Comparison of ENCODE assay signal across 8 cellular contexts in the genomic region with DNA sequence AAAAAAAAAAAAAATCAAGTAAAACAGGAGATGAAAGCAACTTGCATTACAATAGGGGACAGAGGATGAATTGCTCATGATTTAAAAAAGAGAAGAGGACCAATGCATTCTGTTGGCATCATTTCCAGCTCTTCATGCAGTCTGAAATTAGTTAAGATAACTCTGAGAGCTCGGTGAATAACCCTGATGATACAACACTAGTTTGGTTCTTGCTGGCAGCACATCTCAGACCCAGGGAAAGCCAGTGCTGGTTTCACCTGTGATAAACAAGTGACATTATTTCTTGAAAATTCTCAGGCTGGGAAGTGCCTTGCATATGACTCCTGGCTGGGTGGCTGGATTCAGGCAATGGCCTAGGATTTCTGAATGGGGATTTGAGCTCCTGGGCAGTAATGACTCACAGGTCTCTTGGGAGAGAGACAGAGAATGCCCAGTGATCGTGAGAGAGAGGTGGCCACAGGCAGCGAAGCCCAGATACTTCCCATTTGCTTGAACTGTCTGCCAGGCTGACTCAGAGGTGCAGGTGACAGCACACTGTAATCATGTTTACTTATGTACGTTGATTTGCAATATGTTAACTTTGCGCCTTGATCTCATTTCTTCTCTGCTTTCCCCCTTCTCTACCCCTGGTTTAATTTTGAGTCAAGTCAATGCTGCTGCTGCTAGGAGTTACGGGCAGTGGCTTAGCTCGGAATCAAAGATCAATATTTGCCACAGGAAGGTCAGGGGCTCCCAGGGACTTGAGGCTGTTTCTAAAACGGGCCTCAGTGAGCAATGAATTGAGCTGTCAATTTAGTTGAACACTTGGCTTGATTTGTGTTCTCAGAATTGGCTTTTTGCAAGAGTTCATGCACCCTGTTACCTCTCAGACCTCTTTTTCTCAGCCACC. TPM values are rescaled to one million over a fixed set of nuclear protein-coding genes. Genes with fewer than 3 reads are reported as not detected.
DNase-seq lines count a peak whose midpoint lies in the region; ATAC-seq and TF ChIP-seq lines count a peak whose summit lies in the region.

No MANE protein-coding gene starts in this region.

- BruUV-seq in Caco-2 (replicated peaks; lab: Mats Ljungman, UMichigan): no TSS peak

- CTCF ChIA-PET in Caco-2 (lab: Charles Lee): no interaction called here

- TF ChIP-seq CTCF in Caco-2 (IDR thresholded peaks at IDR 0.05; ENCODE audit: insufficient read depth in 1 of 2, low read depth in 1 of 2, low read length in 1 of 2, severe bottlenecking in 1 of 2, unreplicated experiment in 1 of 2) (no peak), chondrocyte (IDR thresholded peaks at IDR 0.05) (no peak)

- POLR2A ChIA-PET in Caco-2 (lab: Charles Lee): no interaction called here

- ATAC-seq in esophagus mucosa: peak; percentile 26
- peak; percentile 73 for ATAC-seq in stimulated activated memory B cell treated with anti-CD40 and anti-IgM and Interleukin-4, amounts not matched to agents 10 μg/mL and 1 μg/mL and 100 μg/mL, for 72 hours
- no peak for ATAC-seq in GM21619 (IDR thresholded peaks at IDR 0.05; ENCODE audit: unreplicated experiment)

- H3K36me3 Mint-ChIP-seq in stimulated activated memory B cell treated with anti-CD40 and anti-IgM and Interleukin-4, amounts not matched to agents 10 μg/mL and 1 μg/mL and 100 μg/mL, for 72 hours: peaks cover 11% of the 10 kb centered on the region
- H3K36me3 Mint-ChIP-seq in Caco-2 (ENCODE audit: insufficient read depth, unreplicated experiment): no peaks in the 10 kb centered on the region
- no peaks in the 10 kb centered on the region for H3K36me3 Mint-ChIP-seq in chondrocyte (ENCODE audit: low read depth)

- H3K27me3 Mint-ChIP-seq in stimulated activated memory B cell treated with anti-CD40 and anti-IgM and Interleukin-4, amounts not matched to agents 10 μg/mL and 1 μg/mL and 100 μg/mL, for 72 hours: no peaks in the 10 kb centered on the region
- H3K27me3 Mint-ChIP-seq in Caco-2 (ENCODE audit: insufficient read depth, unreplicated experiment) (peaks cover 4% of the 10 kb centered on the region), chondrocyte (ENCODE audit: low read depth) (no peaks in the 10 kb centered on the region)

- H3K4me1 Mint-ChIP-seq in stimulated activated memory B cell treated with anti-CD40 and anti-IgM and Interleukin-4, amounts not matched to agents 10 μg/mL and 1 μg/mL and 100 μg/mL, for 72 hours: peaks cover 44% of the 10 kb centered on the region
- peaks cover 11% of the 10 kb centered on the region for H3K4me1 Mint-ChIP-seq in Caco-2 (ENCODE audit: low read depth, unreplicated experiment)
- peaks cover 5% of the 10 kb centered on the region for H3K4me1 Mint-ChIP-seq in chondrocyte (ENCODE audit: low read depth)

- intact Hi-C loops in Caco-2 (cut with micrococcal nuclease; ENCODE audit: unreplicated experiment): no loop called here

- no peak overlapping the region for H3K4me3 Mint-ChIP-seq in stimulated activated memory B cell treated with anti-CD40 and anti-IgM and Interleukin-4, amounts not matched to agents 10 μg/mL and 1 μg/mL and 100 μg/mL, for 72 hours
- H3K4me3 Mint-ChIP-seq in Caco-2 (ENCODE audit: unreplicated experiment) (no peak overlapping the region), chondrocyte (ENCODE audit: unreplicated experiment) (no peak overlapping the region)

- no peaks in the 10 kb centered on the region for H3K9me3 ChIP-seq in Caco-2

- H3K9me3 Mint-ChIP-seq in stimulated activated memory B cell treated with anti-CD40 and anti-IgM and Interleukin-4, amounts not matched to agents 10 μg/mL and 1 μg/mL and 100 μg/mL, for 72 hours: peaks cover 4% of the 10 kb centered on the region
- H3K9me3 Mint-ChIP-seq in Caco-2 (ENCODE audit: unreplicated experiment): no peaks in the 10 kb centered on the region
- H3K9me3 Mint-ChIP-seq in chondrocyte (ENCODE audit: low read depth): no peaks in the 10 kb centered on the region

- no peaks in the 10 kb centered on the region for H3K36me3 ChIP-seq in Caco-2 (ENCODE audit: control insufficient read depth, insufficient read depth, low read length)

- H3K4me1 ChIP-seq in Caco-2: no peaks in the 10 kb centered on the region

- H3K27ac Mint-ChIP-seq in stimulated activated memory B cell treated with anti-CD40 and anti-IgM and Interleukin-4, amounts not matched to agents 10 μg/mL and 1 μg/mL and 100 μg/mL, for 72 hours: no peak overlapping the region
- H3K27ac Mint-ChIP-seq in Caco-2 (ENCODE audit: unreplicated experiment) (no peak overlapping the region), chondrocyte (ENCODE audit: unreplicated experiment) (no peak overlapping the region)

- H3K4me3 ChIP-seq in Caco-2 (ENCODE audit: low read depth, low read length): no peak overlapping the region

- DNase-seq in NCI-H345 (lab: John Stamatoyannopoulos, UW) (peak; percentile 9), NCI-H345 treated with DMSO at 0.1 percent for 48 hours (lab: John Stamatoyannopoulos, UW; ENCODE audit: unreplicated experiment) (no peak), NOMO-1 (lab: John Stamatoyannopoulos, UW; ENCODE audit: unreplicated experiment in 2 of 2) (peak; percentile 31 to 40), Caco-2 (no peak), chondrocyte (ENCODE audit: low spot score) (no peak)

- no peaks in the 10 kb centered on the region for H3K27me3 ChIP-seq in Caco-2 (replicated peaks; ENCODE audit: control insufficient read depth, insufficient read depth, low read length)

RNA-seq across cellular contexts. Expression of gene ARSG, which starts 27.1 kb away (rescaled TPM):
- total RNA-seq in esophagus mucosa (6.8 TPM), Caco-2 (2022) (5.8 and 6.1 TPM in 2 replicates), chondrocyte (5.8 to 9.1 TPM (median 7.4 TPM) in 3 replicates)

RNA-seq across cellular contexts. Expression of gene SLC16A6, which starts 27.4 kb away (rescaled TPM):
- total RNA-seq in esophagus mucosa (14.4 TPM), Caco-2 (2022) (0.95 and 1.0 TPM in 2 replicates), chondrocyte (0.15 to 0.44 TPM (median 0.31 TPM) in 3 replicates)

Comparison
In these comparisons a context has a peak if more than half of its experiments do, and no peak if none do; other contexts are left out.
1. DNase-seq: peak in NCI-H345 (single experiment) and NOMO-1 (2 of 2); none in NCI-H345 treated with DMSO at 0.1 percent for 48 hours (single experiment), Caco-2 (0 of 2) and chondrocyte (single experiment).